In genomic region chr12:111182391-111182790, GRCh38 we compare ENCODE assay signal across 26 cellular contexts.
DNase-seq lines count a peak whose midpoint lies in the region; TF ChIP-seq lines count a peak whose summit lies in the region.
"Had no signal": no experiment of that assay in that cellular context is flagged by ENCODE, and none has a peak within 500 bp of the region (broad histone marks: within the 10 kb centered on the region; RNA-seq: fewer than 3 reads in every experiment).

No MANE protein-coding gene starts in this region.

- no peak overlapping the region for H3K4me3 ChIP-seq in neuronal stem cell (ENCODE audit: low read length in 2 of 2)
- no peak overlapping the region for H3K4me3 ChIP-seq in osteoblast (ENCODE audit: insufficient read depth, low read length)
- H3K4me3 ChIP-seq: A549; BLaER1 treated with 17β-estradiol and CSF1 and Interleukin-3, amounts not matched to agents 10 nM and 100 nM; GM23338; HAP-1; MG63 had no signal

- H4K8ac ChIP-seq in neuronal stem cell (ENCODE audit: low read depth, low read length): no peak overlapping the region

- H2BK12ac ChIP-seq in neuronal stem cell (ENCODE audit: low read length): no peak overlapping the region

- no CpG with 5 or more reads among the region's 16 CpGs for WGBS in neuronal stem cell (ENCODE audit: extremely low coverage in 2 of 2, insufficient read length in 2 of 2, insufficient replicate concordance in 1 of 2), 2 donors

- no peaks in the 10 kb centered on the region for H3K4me1 ChIP-seq in neuronal stem cell (ENCODE audit: control insufficient read depth in 2 of 2, insufficient read depth in 1 of 2, low read depth in 1 of 2, low read length in 2 of 2)
- no peaks in the 10 kb centered on the region for H3K4me1 ChIP-seq in osteoblast (ENCODE audit: insufficient read depth, low read length)
- H3K4me1 ChIP-seq: A549 had no signal

- H3K9me3 ChIP-seq in neuronal stem cell (replicated peaks in 1 of 2; ENCODE audit: control insufficient read depth in 2 of 2, insufficient read depth in 1 of 2, low read depth in 1 of 2, low read length in 2 of 2) (no peaks in the 10 kb centered on the region), osteoblast (ENCODE audit: low read depth, low read length) (no peaks in the 10 kb centered on the region)
- H3K9me3 ChIP-seq: A549; BLaER1 treated with 17β-estradiol and CSF1 and Interleukin-3, amounts not matched to agents 10 nM and 100 nM; HAP-1; MG63 had no signal

- no peaks in the 10 kb centered on the region for H4K20me1 ChIP-seq in osteoblast (ENCODE audit: insufficient read depth, low read length)
- H4K20me1 ChIP-seq: BLaER1 treated with 17β-estradiol and CSF1 and Interleukin-3, amounts not matched to agents 10 nM and 100 nM had no signal

- H3K14ac ChIP-seq in neuronal stem cell (ENCODE audit: low read length): no peak overlapping the region

- no peaks in the 10 kb centered on the region for H3K36me3 ChIP-seq in neuronal stem cell (replicated peaks in 1 of 2; ENCODE audit: control insufficient read depth in 2 of 2, insufficient read depth in 2 of 2, low read length in 2 of 2)
- no peaks in the 10 kb centered on the region for H3K36me3 ChIP-seq in osteoblast (ENCODE audit: insufficient read depth, low read length)
- H3K36me3 ChIP-seq: BLaER1 treated with 17β-estradiol and CSF1 and Interleukin-3, amounts not matched to agents 10 nM and 100 nM; HAP-1; MG63 had no signal

- no peak overlapping the region for H3K4ac ChIP-seq in neuronal stem cell (ENCODE audit: low read length)

- no peaks in the 10 kb centered on the region for H3K27me3 ChIP-seq in neuronal stem cell (ENCODE audit: control insufficient read depth in 3 of 3, insufficient read depth in 3 of 3, low read depth in 1 of 3, low read length in 3 of 3)
- H3K27me3 ChIP-seq in osteoblast (ENCODE audit: insufficient read depth, low read length): peaks cover 6% of the 10 kb centered on the region
- H3K27me3 ChIP-seq: MG63 had no signal

- H3K4me2 ChIP-seq in neuronal stem cell (ENCODE audit: insufficient read depth, low read length, poor library complexity, severe bottlenecking) (no peak overlapping the region), osteoblast (ENCODE audit: insufficient read depth, low read length) (no peak overlapping the region)
- H3K4me2 ChIP-seq: A549, GM23338 had no signal

- no peak overlapping the region for H3K18ac ChIP-seq in neuronal stem cell (ENCODE audit: low read length)

- no peak overlapping the region for H3K9ac ChIP-seq in neuronal stem cell (ENCODE audit: low read depth, low read length, poor library complexity)
- H3K9ac ChIP-seq: BLaER1 treated with 17β-estradiol and CSF1 and Interleukin-3, amounts not matched to agents 10 nM and 100 nM had no signal

- H2AK5ac ChIP-seq in neuronal stem cell (ENCODE audit: low read depth, low read length): no peak overlapping the region

- peak; percentile 48 for DNase-seq in NCI-H82 (lab: John Stamatoyannopoulos, UW)
- DNase-seq in NCI-H82 treated with DMSO at 0.1 percent for 48 hours (lab: John Stamatoyannopoulos, UW; ENCODE audit: unreplicated experiment): no peak
- peak; percentile 41 for DNase-seq in NCI-H2171 (lab: John Stamatoyannopoulos, UW)
- no peak for DNase-seq in neuronal stem cell (ENCODE audit: low spot score)
- DNase-seq in GF-D8 (lab: John Stamatoyannopoulos, UW): no peak
- no peak for DNase-seq in osteoblast (ENCODE audit: insufficient read length, low spot score, missing footprints)
- DNase-seq in activated gamma-delta T cell (lab: John Stamatoyannopoulos, UW): no peak
- DNase-seq: AML-193; CD4-positive, alpha-beta memory T cell; COR-L47; DMS53; HFFc6; KBM-7; MG63; NCI-H1436; NCI-H187; NCI-H2081 treated with DMSO at 0.1 percent for 48 hours; NCI-H226; NCI-H510A treated with DMSO at 0.1 percent for 48 hours; SIG-M5 had no signal

- no peak overlapping the region for H2AFZ ChIP-seq in neuronal stem cell (ENCODE audit: low read length)
- no peak overlapping the region for H2AFZ ChIP-seq in osteoblast (ENCODE audit: low read length)
- H2AFZ ChIP-seq: GM23338 had no signal

- no peak overlapping the region for H2BK120ac ChIP-seq in neuronal stem cell (ENCODE audit: low read depth, low read length)

- H3K23ac ChIP-seq in neuronal stem cell (ENCODE audit: low read depth, low read length, poor library complexity): no peak overlapping the region

- no peaks in the 10 kb centered on the region for H3K79me1 ChIP-seq in neuronal stem cell (ENCODE audit: low read depth, low read length)

- no peaks in the 10 kb centered on the region for H3K79me2 ChIP-seq in osteoblast (ENCODE audit: insufficient read depth, low read length)

- H2BK5ac ChIP-seq in neuronal stem cell (ENCODE audit: low read length): peak overlapping the region; percentile 40

- no peak overlapping the region for H2BK15ac ChIP-seq in neuronal stem cell (ENCODE audit: low read length)

- peak overlapping the region; percentile 85 for H3K27ac ChIP-seq in VCaP
- no peak overlapping the region for H3K27ac ChIP-seq in neuronal stem cell (replicated peaks; ENCODE audit: low read length)
- H3K27ac ChIP-seq in osteoblast (ENCODE audit: low read depth, low read length): no peak overlapping the region
- H3K27ac ChIP-seq: A549; BLaER1 treated with 17β-estradiol and CSF1 and Interleukin-3, amounts not matched to agents 10 nM and 100 nM; RWPE1 had no signal

- TF ChIP-seq CTCF in VCaP (conservative IDR thresholded peaks at IDR 0.05) (no peak), osteoblast (IDR thresholded peaks at IDR 0.05; ENCODE audit: extremely low read depth, low read depth, low read length) (no peak)

- no peak overlapping the region for H4K91ac ChIP-seq in neuronal stem cell (ENCODE audit: low read depth, low read length, poor library complexity)

Comparison
In these comparisons a context has a peak if more than half of its experiments do, and no peak if none do; other contexts are left out.
1. DNase-seq: peak in NCI-H82 (single experiment) and NCI-H2171 (single experiment); none in NCI-H82 treated with DMSO at 0.1 percent for 48 hours (single experiment), neuronal stem cell (single experiment), GF-D8 (single experiment), osteoblast (single experiment) and activated gamma-delta T cell (single experiment).